ENCODE assay signal across 26 cellular contexts in the genomic region with DNA sequence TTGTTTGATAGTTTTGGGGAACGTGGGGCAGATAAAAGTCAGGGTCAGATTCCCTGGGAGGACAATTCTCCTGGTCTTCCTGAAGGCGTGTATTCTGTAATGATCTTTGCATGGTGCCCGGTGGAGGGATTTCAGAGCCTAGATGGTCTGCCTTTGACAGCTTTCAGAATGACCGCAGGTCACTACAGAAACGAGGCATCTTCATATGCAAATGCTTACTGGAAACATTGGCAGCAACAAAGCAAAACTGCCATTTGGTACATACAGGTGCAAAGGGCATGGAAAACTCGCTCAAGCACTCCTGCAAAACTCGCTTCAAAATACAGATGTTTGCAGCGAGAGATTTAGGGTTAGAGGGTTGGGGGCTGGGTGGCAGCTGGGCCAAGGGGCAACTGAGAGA. TPM values are rescaled to one million over a fixed set of nuclear protein-coding genes. Genes with fewer than 3 reads are reported as not detected.
"Had no signal": no experiment of that assay in that cellular context is flagged by ENCODE, and none has a peak within 500 bp of the region (broad histone marks: within the 10 kb centered on the region; RNA-seq: fewer than 3 reads in every experiment).

No MANE protein-coding gene starts in this region.

- H3K4me3 Mint-ChIP-seq: endodermal cell, naive B cell, nephron progenitor cell had no signal

- DNase-seq: effector CD4-positive, alpha-beta T cell; heart left ventricle; hippocampal formation; left colon; left ventricle myocardium superior; mesenchymal stem cell; naive B cell; nephron progenitor cell; small intestine; stimulated activated CD4-positive, alpha-beta T cell treated with anti-CD3 and anti-CD28 coated beads, Interleukin-12 subunit alpha, Interleukin-12 subunit beta, amount 100 ng/mL, for 4 hours; stimulated activated naive CD4-positive, alpha-beta T cell treated with Interleukin-2 at 50 U/mL for 16 hours; tibial artery; upper lobe of left lung; uterus had no signal

- ATAC-seq: esophagus mucosa, heart left ventricle, left colon, left ventricle myocardium superior had no signal

- H3K9me3 ChIP-seq: heart left ventricle, neutrophil, right atrium auricular region, suprapubic skin, tibial artery, upper lobe of left lung, uterus had no signal

- H3K36me3 ChIP-seq: heart left ventricle, neutrophil, right atrium auricular region, suprapubic skin, tibial artery, upper lobe of left lung, uterus had no signal

- H3K4me3 ChIP-seq: coronary artery, heart left ventricle, lung, right atrium auricular region, suprapubic skin, tibial artery, upper lobe of left lung, uterus had no signal

- H3K27ac ChIP-seq: coronary artery, heart left ventricle, neutrophil, right atrium auricular region, suprapubic skin, tibial artery, upper lobe of left lung, uterus had no signal

- H3K27me3 ChIP-seq: right atrium auricular region, uterus had no signal

- H3K9me3 Mint-ChIP-seq: endodermal cell, nephron progenitor cell had no signal

- H3K27ac Mint-ChIP-seq: endodermal cell, naive B cell, nephron progenitor cell had no signal

- H3K4me1 ChIP-seq: right atrium auricular region, uterus had no signal

RNA-seq across cellular contexts. Expression of a gene that starts 8.8 kb away (rescaled TPM):
- total RNA-seq: endothelial cell of umbilical vein, fibroblast of lung, glomerular endothelial cell, kidney epithelial cell, osteocyte, right atrium auricular region, suprapubic skin had no signal
